11 cellular contexts compared by ENCODE assay signal in genomic region chr9:112072721-112073553, GRCh38.
A peak's percentile ranks its signal among the peaks of the same experiment; 100 is the strongest.
DNase-seq lines count a peak whose midpoint lies in the region; ATAC-seq and TF ChIP-seq lines count a peak whose summit lies in the region.
"Had no signal": no experiment of that assay in that cellular context is flagged by ENCODE, and none has a peak within 500 bp of the region (broad histone marks: within the 10 kb centered on the region; RNA-seq: fewer than 3 reads in every experiment).

No MANE protein-coding gene starts in this region.

- DNase-seq in NCI-H510A treated with DMSO at 0.1 percent for 48 hours (lab: John Stamatoyannopoulos, UW) (peak; percentile 14), NCI-H510A (lab: John Stamatoyannopoulos, UW) (no peak), adipocyte (ENCODE audit: low read depth) (peak; percentile 89), kidney glomerular epithelial cell (lab: John Stamatoyannopoulos, UW) (peak; percentile 40), tibial nerve (ENCODE audit: low spot score in 2 of 2) (no peak)
- DNase-seq in activated T-cell treated with anti-CD3 and anti-CD28 coated beads, Interleukin-2, amount 50 U/mL, for 1 hour: no peak
- DNase-seq: activated CD4-positive, alpha-beta T cell treated with anti-CD3 and anti-CD28 coated beads, Interleukin-2, amount 50 U/mL, for 4 hours; NCI-H1105; small intestine had no signal

- 64 to 66% methylated on average over 9 of the region's 9 CpGs for WGBS in tibial nerve, 2 donors

- H3K9me3 ChIP-seq in adipocyte (ENCODE audit: control insufficient read depth, low read length): no peaks in the 10 kb centered on the region
- no peaks in the 10 kb centered on the region for H3K9me3 ChIP-seq in tibial nerve

- no peak for TF ChIP-seq CTCF in tibial nerve (IDR thresholded peaks at IDR 0.05)

- no peak for TF ChIP-seq POLR2A in tibial nerve (IDR thresholded peaks at IDR 0.05)

- no peak overlapping the region for H3K9ac ChIP-seq in adipocyte (ENCODE audit: low read length)

- TF ChIP-seq EP300 in tibial nerve (IDR thresholded peaks at IDR 0.05): no peak

- H3K4me3 ChIP-seq in adipocyte (ENCODE audit: low read length): no peak overlapping the region
- H3K4me3 ChIP-seq in tibial nerve: no peak overlapping the region

- H3K4me1 ChIP-seq in adipocyte (ENCODE audit: control insufficient read depth, insufficient read depth, low read length) (peaks cover 20% of the 10 kb centered on the region), tibial nerve (peaks cover 0 to 53% (median 24%) of the 10 kb centered on the region in 4 donors)

- H3K27me3 ChIP-seq in adipocyte (replicated peaks; ENCODE audit: control insufficient read depth, insufficient read depth, low read length) (no peaks in the 10 kb centered on the region), tibial nerve (no peaks in the 10 kb centered on the region)

- peak overlapping the region in 3 of 4 donors; percentile 35 to 76 (median 70) for H3K27ac ChIP-seq in tibial nerve

- H3K36me3 ChIP-seq in adipocyte (ENCODE audit: control insufficient read depth, insufficient read depth, low read length, severe bottlenecking) (no peaks in the 10 kb centered on the region), tibial nerve (no peaks in the 10 kb centered on the region)

- ATAC-seq in GM19467 (IDR thresholded peaks at IDR 0.05; ENCODE audit: unreplicated experiment): no peak
- no peak for ATAC-seq in GM21381 (IDR thresholded peaks at IDR 0.05; ENCODE audit: unreplicated experiment)

Comparison
In these comparisons a context has a peak if more than half of its experiments do, and no peak if none do; other contexts are left out.
1. DNase-seq: peak in NCI-H510A treated with DMSO at 0.1 percent for 48 hours (single experiment), adipocyte (single experiment) and kidney glomerular epithelial cell (single experiment); none in NCI-H510A (single experiment), tibial nerve (0 of 2) and activated T-cell treated with anti-CD3 and anti-CD28 coated beads, Interleukin-2, amount 50 U/mL, for 1 hour (single experiment).